Comparison of ENCODE assay signal across 13 cellular contexts in the genomic region with DNA sequence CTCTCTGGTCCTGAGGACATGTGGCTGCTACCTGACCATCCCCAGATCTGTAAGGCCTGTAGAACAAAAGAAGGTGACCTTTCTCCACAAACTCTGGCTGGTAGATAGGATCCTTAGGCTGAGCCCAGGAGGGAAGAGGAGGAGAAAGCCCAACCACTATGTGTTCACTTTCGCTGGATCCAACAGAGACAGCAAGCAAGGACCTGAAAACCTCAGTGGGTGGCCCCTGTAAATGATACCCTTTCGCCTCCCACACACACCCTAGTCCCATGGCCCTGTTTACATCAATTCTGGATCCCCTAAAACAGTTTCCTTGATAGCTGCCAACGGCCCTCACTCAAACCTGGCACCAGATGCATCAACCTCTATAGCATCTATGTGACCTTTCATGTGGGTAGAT. TPM values are rescaled to one million over a fixed set of nuclear protein-coding genes. Genes with fewer than 3 reads are reported as not detected.
A peak's percentile ranks its signal among the peaks of the same experiment; 100 is the strongest.
DNase-seq lines count a peak whose midpoint lies in the region; ATAC-seq and TF ChIP-seq lines count a peak whose summit lies in the region.
"Had no signal": no experiment of that assay in that cellular context is flagged by ENCODE, and none has a peak within 500 bp of the region (broad histone marks: within the 10 kb centered on the region; RNA-seq: fewer than 3 reads in every experiment).

No MANE protein-coding gene starts in this region.

- POLR2A ChIA-PET in OCI-LY7 (lab: Charles Lee) = interaction anchor here (0.8 to 2.5 kb wide), 6 partner anchors 10 to 24 kb away, joined by 3 to 7 read pairs (median 4); no protein-coding TSS in a partner anchor

- no peak for ATAC-seq in upper lobe of left lung (ENCODE audit: low FRiP score in 2 of 2)
- ATAC-seq: heart left ventricle had no signal

- H3K79me2 ChIP-seq in OCI-LY7 (ENCODE audit: insufficient read depth, low read depth, low read length) = peaks cover 100% of the 10 kb centered on the region

- H2AFZ ChIP-seq in OCI-LY7 (ENCODE audit: low read length) = no peak overlapping the region

- H3K27me3 ChIP-seq in left ventricle myocardium inferior (ENCODE audit: low read depth) (no peaks in the 10 kb centered on the region), upper lobe of left lung (no peaks in the 10 kb centered on the region)
- H3K27me3 ChIP-seq: heart left ventricle, right lobe of liver had no signal

- peak overlapping the region; percentile 58 for H3K4me3 Mint-ChIP-seq in activated naive CD4-positive, alpha-beta T cell treated with anti-CD3 and anti-CD28 coated beads, Interleukin-2, amount 10 ng/mL, durations not matched to agents 7 days and 5 days

- H3K27ac Mint-ChIP-seq in activated naive CD4-positive, alpha-beta T cell treated with anti-CD3 and anti-CD28 coated beads, Interleukin-2, amount 10 ng/mL, durations not matched to agents 7 days and 5 days = peak overlapping the region; percentile 38

- H4K20me1 ChIP-seq in OCI-LY7 (ENCODE audit: insufficient read depth, low read length) = peaks cover 52% of the 10 kb centered on the region

- H3K27ac ChIP-seq in OCI-LY7 (ENCODE audit: low read depth, low read length, poor library complexity, severe bottlenecking) = peak overlapping the region; percentile 77
- peak overlapping the region; percentile 68 for H3K27ac ChIP-seq in left ventricle myocardium inferior (replicated peaks)
- peak overlapping the region; percentile 31 to 59 (median 53) for H3K27ac ChIP-seq in upper lobe of left lung

- TF ChIP-seq CTCF in OCI-LY7 (conservative IDR thresholded peaks at IDR 0.05; ENCODE audit: low read length) (no peak), left ventricle myocardium inferior (IDR thresholded peaks at IDR 0.05; ENCODE audit: borderline replicate concordance) (no peak), upper lobe of left lung (IDR thresholded peaks at IDR 0.05) (no peak)

- peak overlapping the region; percentile 88 for H3K4me2 ChIP-seq in OCI-LY7 (ENCODE audit: low read length)

- no peaks in the 10 kb centered on the region for H3K9me3 Mint-ChIP-seq in activated naive CD4-positive, alpha-beta T cell treated with anti-CD3 and anti-CD28 coated beads, Interleukin-2, amount 10 ng/mL, durations not matched to agents 7 days and 5 days

- no peaks in the 10 kb centered on the region for H3K9me3 ChIP-seq in OCI-LY7 (ENCODE audit: low read length)
- H3K9me3 ChIP-seq in left ventricle myocardium inferior (replicated peaks) = no peaks in the 10 kb centered on the region
- H3K9me3 ChIP-seq in upper lobe of left lung = no peaks in the 10 kb centered on the region
- H3K9me3 ChIP-seq: heart left ventricle, right lobe of liver had no signal

- H3K9me2 ChIP-seq in OCI-LY7 (ENCODE audit: insufficient read depth, low read length) = no peaks in the 10 kb centered on the region

- 80 to 87% methylated on average over 3 of the region's 3 CpGs for WGBS in upper lobe of left lung, 2 donors

- TF ChIP-seq EP300 in upper lobe of left lung (IDR thresholded peaks at IDR 0.05) = no peak

- H3K4me1 ChIP-seq in OCI-LY7 (ENCODE audit: insufficient read depth, low read length, poor library complexity, severe bottlenecking) (peaks cover 97% of the 10 kb centered on the region), left ventricle myocardium inferior (peaks cover 96% of the 10 kb centered on the region), upper lobe of left lung (peaks cover 79 to 84% (median 83%) of the 10 kb centered on the region in 4 donors)

- no peak for TF ChIP-seq POLR2A in upper lobe of left lung (IDR thresholded peaks at IDR 0.05)

- H3K4me1 Mint-ChIP-seq in activated naive CD4-positive, alpha-beta T cell treated with anti-CD3 and anti-CD28 coated beads, Interleukin-2, amount 10 ng/mL, durations not matched to agents 7 days and 5 days = peaks cover 79% of the 10 kb centered on the region

- H3K4me3 ChIP-seq in OCI-LY7 (ENCODE audit: low read depth, low read length, poor library complexity, severe bottlenecking) (peak overlapping the region; percentile 49), left ventricle myocardium inferior (no peak overlapping the region), upper lobe of left lung (no peak overlapping the region)
- H3K4me3 ChIP-seq: heart left ventricle, right lobe of liver had no signal

- intact Hi-C loops in OCI-LY7 (cut with micrococcal nuclease; ENCODE audit: unreplicated experiment) = no loop called here
- intact Hi-C loops in left ventricle myocardium inferior (cut with micrococcal nuclease) = no loop called here

- peaks cover 27% of the 10 kb centered on the region for H3K36me3 Mint-ChIP-seq in activated naive CD4-positive, alpha-beta T cell treated with anti-CD3 and anti-CD28 coated beads, Interleukin-2, amount 10 ng/mL, durations not matched to agents 7 days and 5 days

- DNase-seq in activated naive CD4-positive, alpha-beta T cell treated with anti-CD3 and anti-CD28 coated beads, Interleukin-2, amount 10 ng/mL, durations not matched to agents 7 days and 5 days = no peak
- no peak for DNase-seq in activated naive CD4-positive, alpha-beta T cell treated with Interleukin-2 at 50 U/mL for 16 hours
- DNase-seq in OCI-LY7 (ENCODE audit: low spot score) (no peak), left ventricle myocardium inferior (no peak), upper lobe of left lung (no peak), SK-N-DZ (ENCODE audit: low spot score) (no peak), anterior cingulate cortex (lab: John Stamatoyannopoulos, UW) (no peak), superior temporal gyrus (ENCODE audit: extremely low spot score) (no peak)
- DNase-seq: activated effector memory CD4-positive, alpha-beta T cell treated with Interleukin-2 at 50 U/mL for 16 hours; C1 segment of cervical spinal cord; mammary epithelial cell; right lobe of liver had no signal

- H3K36me3 ChIP-seq in OCI-LY7 (ENCODE audit: insufficient read depth, low read length) = peaks cover 64% of the 10 kb centered on the region
- no peaks in the 10 kb centered on the region for H3K36me3 ChIP-seq in left ventricle myocardium inferior
- no peaks in the 10 kb centered on the region for H3K36me3 ChIP-seq in upper lobe of left lung
- H3K36me3 ChIP-seq: right lobe of liver had no signal

- BruUV-seq in OCI-LY7 (replicated peaks; lab: Mats Ljungman, UMichigan) = no TSS peak

- CTCF ChIA-PET in activated naive CD4-positive, alpha-beta T cell treated with anti-CD3 and anti-CD28 coated beads, Interleukin-2, amount 10 ng/mL, durations not matched to agents 7 days and 5 days (lab: Charles Lee) = interaction anchor here (0.9 kb wide), 1 partner anchor 25 kb away, joined by 3 read pairs; the partner anchor contains the start of gene NBEAL2
- CTCF ChIA-PET in OCI-LY7 (lab: Charles Lee; ENCODE audit: unreplicated experiment) = interaction anchor here (0.7 to 2.6 kb wide), 3 partner anchors 10 to 26 kb away, joined by 3 to 9 read pairs (median 6); partner anchors contain the start of gene NBEAL2

- H3K27me3 Mint-ChIP-seq in activated naive CD4-positive, alpha-beta T cell treated with anti-CD3 and anti-CD28 coated beads, Interleukin-2, amount 10 ng/mL, durations not matched to agents 7 days and 5 days = no peaks in the 10 kb centered on the region

RNA-seq across cellular contexts. Expression of gene CCDC12, which starts 22.4 kb away (rescaled TPM):
- 74.9 and 102 TPM in 2 replicates for total RNA-seq in OCI-LY7 (2014; rRNA removed; shearing (Covaris generic))
- total RNA-seq in OCI-LY7 (2022) (107 and 116 TPM in 2 replicates), left ventricle myocardium inferior (31.0 TPM), upper lobe of left lung (10 to 100 TPM; 42.3 to 93.2 (median 69.8) TPM)
- 35.9 and 41.7 TPM in 2 replicates for polyA plus RNA-seq in SK-N-DZ (2014; cell fraction: cytosol; rRNA removed)
- polyA plus RNA-seq in SK-N-DZ (2014; cell fraction: nucleus; rRNA removed) = 17.9 and 25.1 TPM in 2 replicates

RNA-seq across cellular contexts. Expression of gene NBEAL2, which starts 25.3 kb away (rescaled TPM):
- 53.3 and 74.9 TPM in 2 replicates for total RNA-seq in OCI-LY7 (2014; rRNA removed; shearing (Covaris generic))
- total RNA-seq in OCI-LY7 (2022) (129 and 149 TPM in 2 replicates), left ventricle myocardium inferior (12.6 TPM), upper lobe of left lung (100 to 1,000 TPM in 5 of 6 donors, 10 to 100 TPM in 1; 94.7 to 436 (median 163) TPM)
- polyA plus RNA-seq in SK-N-DZ (2014; cell fraction: cytosol; rRNA removed) = 16.6 and 28.4 TPM in 2 replicates
- polyA plus RNA-seq in SK-N-DZ (2014; cell fraction: nucleus; rRNA removed) = 172 and 188 TPM in 2 replicates
